Comparison of ENCODE assay signal across 8 cellular contexts in genomic region chr1:109427171-109427467, GRCh38. TPM values are rescaled to one million over a fixed set of nuclear protein-coding genes. Genes with fewer than 3 reads are reported as not detected.
A peak's percentile ranks its signal among the peaks of the same experiment; 100 is the strongest.
DNase-seq lines count a peak whose midpoint lies in the region; ATAC-seq and TF ChIP-seq lines count a peak whose summit lies in the region.

No MANE protein-coding gene starts in this region.

- peak overlapping the region; percentile 90 for H3K4me3 Mint-ChIP-seq in activated CD8-positive, alpha-beta memory T cell treated with anti-CD3 and anti-CD28 coated beads, Interleukin-2, amount 10 ng/mL, durations not matched to agents 7 days and 5 days

- no peak for TF ChIP-seq CTCF in kidney epithelial cell (IDR thresholded peaks at IDR 0.05; ENCODE audit: insufficient read depth, low read length, poor library complexity, severe bottlenecking)
- TF ChIP-seq CTCF in thoracic aorta (IDR thresholded peaks at IDR 0.05): no peak

- CTCF ChIA-PET in activated CD8-positive, alpha-beta memory T cell treated with anti-CD3 and anti-CD28 coated beads, Interleukin-2, amount 10 ng/mL, durations not matched to agents 7 days and 5 days (lab: Charles Lee): interaction anchor here (1.1 to 4.0 kb wide), 10 partner anchors 17 to 226 kb away, joined by 3 to 45 read pairs (median 4); partner anchors contain the start of genes ATXN7L2, CYB561D1, PSRC1 and SORT1

- peaks cover 34% of the 10 kb centered on the region for H3K4me1 Mint-ChIP-seq in activated CD8-positive, alpha-beta memory T cell treated with anti-CD3 and anti-CD28 coated beads, Interleukin-2, amount 10 ng/mL, durations not matched to agents 7 days and 5 days

- peak overlapping the region; percentile 92 for H3K9ac ChIP-seq in adipocyte (ENCODE audit: low read length)

- no peak for ATAC-seq in activated CD8-positive, alpha-beta memory T cell treated with anti-CD3 and anti-CD28 coated beads, Interleukin-2, amount 10 ng/mL, durations not matched to agents 7 days and 5 days
- ATAC-seq in thoracic aorta (ENCODE audit: insufficient number of reproducible peaks, low FRiP score, low read depth): no peak

- no peaks in the 10 kb centered on the region for H3K36me3 ChIP-seq in adipocyte (ENCODE audit: control insufficient read depth, insufficient read depth, low read length, severe bottlenecking)
- H3K36me3 ChIP-seq in kidney epithelial cell (ENCODE audit: control insufficient read depth, insufficient read depth, low read length): no peaks in the 10 kb centered on the region
- H3K36me3 ChIP-seq in thoracic aorta: no peaks in the 10 kb centered on the region

- peak overlapping the region; percentile 99 for H3K27ac Mint-ChIP-seq in activated CD8-positive, alpha-beta memory T cell treated with anti-CD3 and anti-CD28 coated beads, Interleukin-2, amount 10 ng/mL, durations not matched to agents 7 days and 5 days

- no peak for DNase-seq in activated CD8-positive, alpha-beta memory T cell treated with anti-CD3 and anti-CD28 coated beads, Interleukin-2, amount 10 ng/mL, durations not matched to agents 7 days and 5 days
- no peak for DNase-seq in activated CD8-positive, alpha-beta memory T cell treated with anti-CD3 and anti-CD28 coated beads, Interleukin-2, amount 50 U/mL, for 4 hours
- DNase-seq in adipocyte (ENCODE audit: low read depth): peak; percentile 50
- DNase-seq in kidney epithelial cell (ENCODE audit: low read depth): no peak
- no peak for DNase-seq in thoracic aorta (ENCODE audit: low spot score)
- no peak for DNase-seq in posterior cingulate gyrus
- DNase-seq in DMS153 treated with DMSO at 0.1 percent for 48 hours (lab: John Stamatoyannopoulos, UW; ENCODE audit: unreplicated experiment): no peak
- DNase-seq in MV-4-11 (lab: John Stamatoyannopoulos, UW): no peak

- H3K27me3 ChIP-seq in adipocyte (replicated peaks; ENCODE audit: control insufficient read depth, insufficient read depth, low read length) (no peaks in the 10 kb centered on the region), kidney epithelial cell (ENCODE audit: control insufficient read depth, insufficient read depth, low read length) (no peaks in the 10 kb centered on the region), thoracic aorta (replicated peaks; ENCODE audit: insufficient read depth) (no peaks in the 10 kb centered on the region)

- H3K27ac ChIP-seq in thoracic aorta: peak overlapping the region; percentile 81 to 90

- H3K9me3 Mint-ChIP-seq in activated CD8-positive, alpha-beta memory T cell treated with anti-CD3 and anti-CD28 coated beads, Interleukin-2, amount 10 ng/mL, durations not matched to agents 7 days and 5 days (ENCODE audit: low read depth): no peaks in the 10 kb centered on the region

- H3K4me3 ChIP-seq in adipocyte (ENCODE audit: low read length) (peak overlapping the region; percentile 93), kidney epithelial cell (ENCODE audit: low read depth, low read length) (peak overlapping the region; percentile 86), thoracic aorta (peak overlapping the region; percentile 93)

- H3K4me1 ChIP-seq in adipocyte (ENCODE audit: control insufficient read depth, insufficient read depth, low read length): peaks cover 74% of the 10 kb centered on the region
- peaks cover 18 to 28% of the 10 kb centered on the region in 2 donors for H3K4me1 ChIP-seq in thoracic aorta (ENCODE audit: control insufficient read depth in 1 of 2, low read depth in 2 of 2)

- no peaks in the 10 kb centered on the region for H3K27me3 Mint-ChIP-seq in activated CD8-positive, alpha-beta memory T cell treated with anti-CD3 and anti-CD28 coated beads, Interleukin-2, amount 10 ng/mL, durations not matched to agents 7 days and 5 days

- intact Hi-C loops in posterior cingulate gyrus (cut with DNase I): loop anchor here (2.0 kb wide), 2 partner anchors 56 to 106 kb away; partner anchors contain the start of gene ATXN7L2

- peaks cover 19% of the 10 kb centered on the region for H3K36me3 Mint-ChIP-seq in activated CD8-positive, alpha-beta memory T cell treated with anti-CD3 and anti-CD28 coated beads, Interleukin-2, amount 10 ng/mL, durations not matched to agents 7 days and 5 days

- H3K9me3 ChIP-seq in adipocyte (ENCODE audit: control insufficient read depth, low read length) (no peaks in the 10 kb centered on the region), thoracic aorta (no peaks in the 10 kb centered on the region)

RNA-seq across cellular contexts. Expression of gene PSMA5, which starts 0.9 kb away (rescaled TPM):
- 100 to 1,000 TPM; 178 to 211 TPM for total RNA-seq in activated CD8-positive, alpha-beta memory T cell treated with anti-CD3 and anti-CD28 coated beads, Interleukin-2, amount 10 ng/mL, durations not matched to agents 7 days and 5 days
- 65.7 and 73.7 TPM in 2 replicates for total RNA-seq in kidney epithelial cell
- total RNA-seq in thoracic aorta: 10 to 100 TPM; 17.3 to 20.1 TPM

RNA-seq across cellular contexts. Expression of gene SORT1, which starts 29.4 kb away (rescaled TPM):
- 1 to 10 TPM; 5.3 to 8.5 TPM for total RNA-seq in activated CD8-positive, alpha-beta memory T cell treated with anti-CD3 and anti-CD28 coated beads, Interleukin-2, amount 10 ng/mL, durations not matched to agents 7 days and 5 days
- 63.5 and 65.2 TPM in 2 replicates for total RNA-seq in kidney epithelial cell
- 100 to 1,000 TPM; 225 to 231 TPM for total RNA-seq in thoracic aorta

RNA-seq across cellular contexts. Expression of gene SYPL2, which starts 39.2 kb away (rescaled TPM):
- total RNA-seq in activated CD8-positive, alpha-beta memory T cell treated with anti-CD3 and anti-CD28 coated beads, Interleukin-2, amount 10 ng/mL, durations not matched to agents 7 days and 5 days: not detected
- total RNA-seq in kidney epithelial cell (0.14 and 1.2 TPM in 2 replicates), thoracic aorta (1 to 10 TPM; 4.2 to 6.1 TPM)

RNA-seq across cellular contexts. Expression of gene ATXN7L2, which starts 56.6 kb away (rescaled TPM):
- total RNA-seq in activated CD8-positive, alpha-beta memory T cell treated with anti-CD3 and anti-CD28 coated beads, Interleukin-2, amount 10 ng/mL, durations not matched to agents 7 days and 5 days: 10 to 100 TPM; 10.4 to 11.1 TPM
- 6.7 and 8.3 TPM in 2 replicates for total RNA-seq in kidney epithelial cell
- total RNA-seq in thoracic aorta: 1 to 10 TPM; 3.1 to 7.7 TPM
